Comparison of ENCODE assay signal across 1 cellular context in the genomic region with DNA sequence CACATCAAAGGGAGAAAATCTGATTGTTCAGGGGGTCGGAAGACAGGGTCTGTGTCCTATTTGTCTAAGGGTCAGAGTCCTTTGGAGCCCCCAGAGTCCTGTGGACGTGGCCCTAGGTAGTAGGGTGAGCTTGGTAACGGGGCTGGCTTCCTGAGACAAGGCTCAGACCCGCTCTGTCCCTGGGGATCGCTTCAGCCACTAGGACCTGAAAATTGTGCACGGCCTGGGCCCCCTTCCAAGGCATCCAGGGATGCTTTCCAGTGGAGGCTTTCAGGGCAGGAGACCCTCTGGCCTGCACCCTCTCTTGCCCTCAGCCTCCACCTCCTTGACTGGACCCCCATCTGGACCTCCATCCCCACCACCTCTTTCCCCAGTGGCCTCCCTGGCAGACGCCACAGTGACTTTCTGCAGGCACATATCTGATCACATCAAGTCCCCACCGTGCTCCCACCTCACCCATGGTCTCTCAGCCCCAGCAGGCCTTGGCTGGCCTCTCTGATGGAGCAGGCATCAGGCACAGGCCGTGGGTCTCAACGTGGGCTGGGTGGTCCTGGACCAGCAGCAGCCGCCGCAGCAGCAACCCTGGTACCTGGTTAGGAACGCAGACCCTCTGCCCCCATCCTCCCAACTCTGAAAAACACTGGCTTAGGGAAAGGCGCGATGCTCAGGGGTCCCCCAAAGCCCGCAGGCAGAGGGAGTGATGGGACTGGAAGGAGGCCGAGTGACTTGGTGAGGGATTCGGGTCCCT.
TF ChIP-seq lines count a peak whose summit lies in the region.

No MANE protein-coding gene starts in this region.

TF ChIP-seq in WTC11, 78 proteins besides CTCF, POLR2A, EP300 and RAD21 (continued from another document):
- no peak for TF ChIP-seq USF2 (CRISPR knock-in tag; IDR thresholded peaks at IDR 0.05)
- no peak for TF ChIP-seq MXD4 (CRISPR knock-in tag; IDR thresholded peaks at IDR 0.05; ENCODE audit: borderline replicate concordance)
- TF ChIP-seq, protein P1, sequence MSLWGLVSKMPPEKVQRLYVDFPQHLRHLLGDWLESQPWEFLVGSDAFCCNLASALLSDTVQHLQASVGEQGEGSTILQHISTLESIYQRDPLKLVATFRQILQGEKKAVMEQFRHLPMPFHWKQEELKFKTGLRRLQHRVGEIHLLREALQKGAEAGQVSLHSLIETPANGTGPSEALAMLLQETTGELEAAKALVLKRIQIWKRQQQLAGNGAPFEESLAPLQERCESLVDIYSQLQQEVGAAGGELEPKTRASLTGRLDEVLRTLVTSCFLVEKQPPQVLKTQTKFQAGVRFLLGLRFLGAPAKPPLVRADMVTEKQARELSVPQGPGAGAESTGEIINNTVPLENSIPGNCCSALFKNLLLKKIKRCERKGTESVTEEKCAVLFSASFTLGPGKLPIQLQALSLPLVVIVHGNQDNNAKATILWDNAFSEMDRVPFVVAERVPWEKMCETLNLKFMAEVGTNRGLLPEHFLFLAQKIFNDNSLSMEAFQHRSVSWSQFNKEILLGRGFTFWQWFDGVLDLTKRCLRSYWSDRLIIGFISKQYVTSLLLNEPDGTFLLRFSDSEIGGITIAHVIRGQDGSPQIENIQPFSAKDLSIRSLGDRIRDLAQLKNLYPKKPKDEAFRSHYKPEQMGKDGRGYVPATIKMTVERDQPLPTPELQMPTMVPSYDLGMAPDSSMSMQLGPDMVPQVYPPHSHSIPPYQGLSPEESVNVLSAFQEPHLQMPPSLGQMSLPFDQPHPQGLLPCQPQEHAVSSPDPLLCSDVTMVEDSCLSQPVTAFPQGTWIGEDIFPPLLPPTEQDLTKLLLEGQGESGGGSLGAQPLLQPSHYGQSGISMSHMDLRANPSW (CRISPR knock-in tag; conservative IDR thresholded peaks at IDR 0.05; ENCODE audit: low read depth), result no peak
- no peak for TF ChIP-seq ZNF416 (CRISPR knock-in tag; IDR thresholded peaks at IDR 0.05)
- no peak for TF ChIP-seq GTF2I (CRISPR knock-in tag; conservative IDR thresholded peaks at IDR 0.05)
- TF ChIP-seq PRRX2 (CRISPR knock-in tag; IDR thresholded peaks at IDR 0.05), result no peak
- no peak for TF ChIP-seq ZNF317 (CRISPR knock-in tag; IDR thresholded peaks at IDR 0.05; ENCODE audit: borderline replicate concordance, low read depth)
- TF ChIP-seq MAX (CRISPR knock-in tag; IDR thresholded peaks at IDR 0.05), result no peak
